ENCODE assay signal across 2 cellular contexts in genomic region chr7:67788689-67789088, GRCh38.
TF ChIP-seq lines count a peak whose summit lies in the region.

No MANE protein-coding gene starts in this region.

TF ChIP-seq in K562, 482 proteins besides CTCF, POLR2A, EP300 and RAD21:
- TF ChIP-seq FOS (IDR thresholded peaks at IDR 0.05; ENCODE audit: extremely low read depth, insufficient read length), result no peak
- 0 out of 2 replicates have a peak, but pooled peaks have one; percentile 2 for TF ChIP-seq SMC3 (conservative IDR thresholded peaks at IDR 0.05; ENCODE audit: insufficient read depth, low read depth, low read length)

TF ChIP-seq in liver, 16 proteins besides CTCF, POLR2A, EP300 and RAD21:
- TF ChIP-seq YY1 (IDR thresholded peaks at IDR 0.05) (no peak), ATF3 (IDR thresholded peaks at IDR 0.05) (no peak), TAF1 (conservative IDR thresholded peaks at IDR 0.05) (no peak), SP1 (IDR thresholded peaks at IDR 0.05) (no peak), MAX (IDR thresholded peaks at IDR 0.05) (no peak), NR2F2 (IDR thresholded peaks at IDR 0.05) (no peak), HNF4A (conservative IDR thresholded peaks at IDR 0.05) (no peak), EGR1 (IDR thresholded peaks at IDR 0.05; ENCODE audit: low read depth in 2 of 2) (no peak), HNF4G (IDR thresholded peaks at IDR 0.05) (no peak), ZBTB33 (IDR thresholded peaks at IDR 0.05) (no peak), FOXA2 (IDR thresholded peaks at IDR 0.05) (no peak), REST (IDR thresholded peaks at IDR 0.05) (no peak), JUND (IDR thresholded peaks at IDR 0.05) (no peak)
